ENCODE assay signal across 9 cellular contexts in genomic region chr12:45878630-45879255, GRCh38.
A peak's percentile ranks its signal among the peaks of the same experiment; 100 is the strongest.
DNase-seq lines count a peak whose midpoint lies in the region; ATAC-seq lines count a peak whose summit lies in the region.
"Had no signal": no experiment of that assay in that cellular context is flagged by ENCODE, and none has a peak within 500 bp of the region (broad histone marks: within the 10 kb centered on the region; RNA-seq: fewer than 3 reads in every experiment).

No MANE protein-coding gene starts in this region.

- no peaks in the 10 kb centered on the region for H4K20me1 ChIP-seq in GM23248 (ENCODE audit: insufficient read depth)

- peak in 2 of 3 donors; percentile 34 to 79 for DNase-seq in CD4-positive, CD25-positive, alpha-beta regulatory T cell
- peak; percentile 1 for DNase-seq in GM23248
- DNase-seq in activated effector memory CD4-positive, alpha-beta T cell treated with anti-CD3 and anti-CD28 coated beads, Interleukin-2, amount 50 U/mL, for 16 hours = peak; percentile 72
- no peak for DNase-seq in mesendoderm
- no peak for DNase-seq in MG63
- DNase-seq: sigmoid colon had no signal

- peak overlapping the region; percentile 63 to 74 (median 66) for H3K4me3 Mint-ChIP-seq in CD4-positive, CD25-positive, alpha-beta regulatory T cell

- no peak overlapping the region for H2BK5ac ChIP-seq in mesendoderm (ENCODE audit: low read length)

- peaks cover 0 to 4% (median 0%) of the 10 kb centered on the region in 7 donors for H3K9me3 Mint-ChIP-seq in CD4-positive, CD25-positive, alpha-beta regulatory T cell

- WGBS in GM23248 (ENCODE audit: low coverage in 1 of 2, low lambda C conversion rate in 2 of 2, missing lambda C conversion rate in 2 of 2), 2 experiments = 59 to 64% methylated on average over 8 of the region's 8 CpGs
- WGBS in mesendoderm (ENCODE audit: extremely low coverage, insufficient coverage, low lambda C conversion rate) = no CpG with 5 or more reads among the region's 8 CpGs

- H3K18ac ChIP-seq in mesendoderm (ENCODE audit: low read length) = no peak overlapping the region

- H3K79me2 ChIP-seq in GM23248 (ENCODE audit: insufficient read depth) (no peaks in the 10 kb centered on the region), mesendoderm (ENCODE audit: control insufficient read depth, insufficient read depth, low read length) (no peaks in the 10 kb centered on the region)

- H3K27ac Mint-ChIP-seq in CD4-positive, CD25-positive, alpha-beta regulatory T cell = peak overlapping the region; percentile 52 to 95 (median 78)

- no peak overlapping the region for H2AFZ ChIP-seq in GM23248

- peaks cover 40% of the 10 kb centered on the region for H3K36me3 ChIP-seq in CD4-positive, CD25-positive, alpha-beta regulatory T cell (ENCODE audit: control insufficient read depth, insufficient read depth, low read length)
- H3K36me3 ChIP-seq in GM23248 (ENCODE audit: low read depth) = no peaks in the 10 kb centered on the region
- H3K36me3 ChIP-seq in mesendoderm (ENCODE audit: control insufficient read depth, insufficient read depth, low read length) = no peaks in the 10 kb centered on the region
- peaks cover 20% of the 10 kb centered on the region for H3K36me3 ChIP-seq in MG63

- H2AK5ac ChIP-seq in mesendoderm (ENCODE audit: low read length) = no peak overlapping the region

- no peaks in the 10 kb centered on the region for H3K27me3 ChIP-seq in CD4-positive, CD25-positive, alpha-beta regulatory T cell (ENCODE audit: control insufficient read depth, insufficient read depth, low read length)
- no peaks in the 10 kb centered on the region for H3K27me3 ChIP-seq in GM23248 (replicated peaks; ENCODE audit: insufficient read depth)
- no peaks in the 10 kb centered on the region for H3K27me3 ChIP-seq in mesendoderm (ENCODE audit: insufficient read depth, low read length, poor library complexity)
- H3K27me3 ChIP-seq in MG63 = no peaks in the 10 kb centered on the region
- H3K27me3 ChIP-seq: sigmoid colon had no signal

- in situ Hi-C loops in GM23248 (cut with MboI) = no loop called here

- peak overlapping the region; percentile 76 for H4K8ac ChIP-seq in mesendoderm (ENCODE audit: low read depth, low read length)

- peak overlapping the region; percentile 70 for H3K4me3 ChIP-seq in CD4-positive, CD25-positive, alpha-beta regulatory T cell (ENCODE audit: low read depth, low read length)
- H3K4me3 ChIP-seq in GM23248 = no peak overlapping the region
- H3K4me3 ChIP-seq in mesendoderm (ENCODE audit: low read length) = no peak overlapping the region
- H3K4me3 ChIP-seq in MG63 = no peak overlapping the region
- H3K4me3 ChIP-seq: sigmoid colon had no signal

- no peak overlapping the region for H3K4ac ChIP-seq in mesendoderm (ENCODE audit: low read depth, low read length)

- H3K9ac ChIP-seq in GM23248 = no peak overlapping the region
- H3K9ac ChIP-seq in mesendoderm (ENCODE audit: low read length) = no peak overlapping the region

- H3K9me3 ChIP-seq in CD4-positive, CD25-positive, alpha-beta regulatory T cell (ENCODE audit: control insufficient read depth in 2 of 2, low read length in 2 of 2) = no peaks in the 10 kb centered on the region
- H3K9me3 ChIP-seq in GM23248 (ENCODE audit: low read depth) (no peaks in the 10 kb centered on the region), MG63 (no peaks in the 10 kb centered on the region)
- H3K9me3 ChIP-seq: sigmoid colon had no signal

- peak overlapping the region; percentile 76 for H3K27ac ChIP-seq in CD4-positive, CD25-positive, alpha-beta regulatory T cell (ENCODE audit: insufficient read depth, low read length, poor library complexity, severe bottlenecking)
- H3K27ac ChIP-seq in GM23248 (no peak overlapping the region), mesendoderm (ENCODE audit: low read depth, low read length) (peak overlapping the region; percentile 23)

- no peaks in the 10 kb centered on the region for H3K9me2 ChIP-seq in GM23248 (ENCODE audit: insufficient read depth)

- H3K4me2 ChIP-seq in GM23248 (ENCODE audit: unreplicated experiment) (no peak overlapping the region), mesendoderm (ENCODE audit: low read length) (no peak overlapping the region)

- H3F3A ChIP-seq in GM23248 (ENCODE audit: insufficient read depth) = no peaks in the 10 kb centered on the region

- H2BK15ac ChIP-seq in mesendoderm (replicated peaks; ENCODE audit: low read depth) = no peak overlapping the region

- H3K79me1 ChIP-seq in mesendoderm (ENCODE audit: low read length) = no peaks in the 10 kb centered on the region

- H2BK120ac ChIP-seq in mesendoderm (ENCODE audit: low read depth, low read length) = no peak overlapping the region

- H3K23ac ChIP-seq in mesendoderm (ENCODE audit: low read length) = no peak overlapping the region

- H3K4me1 Mint-ChIP-seq in CD4-positive, CD25-positive, alpha-beta regulatory T cell = peaks cover 31 to 73% (median 58%) of the 10 kb centered on the region in 4 donors

- H3K4me1 ChIP-seq in CD4-positive, CD25-positive, alpha-beta regulatory T cell (ENCODE audit: control insufficient read depth, insufficient read depth, low read length, poor library complexity, severe bottlenecking) = peaks cover 24% of the 10 kb centered on the region
- H3K4me1 ChIP-seq in GM23248 (ENCODE audit: insufficient read depth) (peaks cover 8% of the 10 kb centered on the region), mesendoderm (ENCODE audit: control insufficient read depth, low read depth, low read length) (peaks cover 5% of the 10 kb centered on the region)

- H3K56ac ChIP-seq in mesendoderm (ENCODE audit: low read length) = no peak overlapping the region

- H4K5ac ChIP-seq in mesendoderm (ENCODE audit: low read length) = no peak overlapping the region

- peak; percentile 50 to 73 for ATAC-seq in CD4-positive, CD25-positive, alpha-beta regulatory T cell (ENCODE audit: low read depth in 2 of 2)
- ATAC-seq in HG03565 (IDR thresholded peaks at IDR 0.05; ENCODE audit: unreplicated experiment) (no peak), GM21737 (IDR thresholded peaks at IDR 0.05; ENCODE audit: unreplicated experiment) (no peak), HG03097 (IDR thresholded peaks at IDR 0.05; ENCODE audit: low FRiP score, unreplicated experiment) (no peak)

- peaks cover 52% of the 10 kb centered on the region for H3K36me3 Mint-ChIP-seq in CD4-positive, CD25-positive, alpha-beta regulatory T cell

- H3K27me3 Mint-ChIP-seq in CD4-positive, CD25-positive, alpha-beta regulatory T cell = no peaks in the 10 kb centered on the region

Comparison
In these comparisons a context has a peak if more than half of its experiments do, and no peak if none do; other contexts are left out.
1. ATAC-seq: peak in CD4-positive, CD25-positive, alpha-beta regulatory T cell (2 of 2); none in HG03565 (single experiment), GM21737 (single experiment) and HG03097 (single experiment).
2. DNase-seq: peak in CD4-positive, CD25-positive, alpha-beta regulatory T cell (2 of 3), GM23248 (single experiment) and activated effector memory CD4-positive, alpha-beta T cell treated with anti-CD3 and anti-CD28 coated beads, Interleukin-2, amount 50 U/mL, for 16 hours (single experiment); none in mesendoderm (single experiment) and MG63 (single experiment).